ENCODE assay signal across 18 cellular contexts in genomic region chr5:1636981-1637638, GRCh38.
DNase-seq lines count a peak whose midpoint lies in the region; TF ChIP-seq lines count a peak whose summit lies in the region.
"Had no signal": no experiment of that assay in that cellular context is flagged by ENCODE, and none has a peak within 500 bp of the region (broad histone marks: within the 10 kb centered on the region; RNA-seq: fewer than 3 reads in every experiment).

No MANE protein-coding gene starts in this region.

- H3K9me3 Mint-ChIP-seq in endodermal cell = no peaks in the 10 kb centered on the region
- H3K9me3 Mint-ChIP-seq: HFFc6 had no signal

- H3K9ac ChIP-seq in BLaER1 = no peak overlapping the region
- H3K9ac ChIP-seq in endodermal cell (ENCODE audit: extremely low read depth, low read length, poor library complexity, severe bottlenecking) = no peak overlapping the region

- no peak overlapping the region for H3K4me3 Mint-ChIP-seq in endodermal cell
- H3K4me3 Mint-ChIP-seq: HFFc6 had no signal

- no peaks in the 10 kb centered on the region for H4K20me1 ChIP-seq in BLaER1

- no peak overlapping the region for H3K4me3 ChIP-seq in BLaER1
- no peak overlapping the region for H3K4me3 ChIP-seq in endodermal cell (ENCODE audit: low read length)
- H3K4me3 ChIP-seq in spleen = no peak overlapping the region

- whole genome bisulfite sequencing in endodermal cell (ENCODE audit: insufficient coverage in 1 of 2, insufficient read length in 1 of 2), 2 experiments = 94 to 95% methylated on average over 12 to 24 of the region's 24 CpGs
- 84 to 90% (median 88%) methylated on average over 16 to 24 of the region's 24 CpGs for WGBS in spleen, 5 donors

- no peaks in the 10 kb centered on the region for H3K36me3 Mint-ChIP-seq in endodermal cell (ENCODE audit: low read depth)

- H3K27ac Mint-ChIP-seq in endodermal cell = no peak overlapping the region
- H3K27ac Mint-ChIP-seq: CD14-positive monocyte, HFFc6 had no signal

- H3K27me3 Mint-ChIP-seq in endodermal cell (ENCODE audit: insufficient read depth) = peaks cover 8% of the 10 kb centered on the region

- H3K4me1 Mint-ChIP-seq in endodermal cell = peaks cover 16% of the 10 kb centered on the region

- peak overlapping the region; percentile 94 for H3K4me2 ChIP-seq in BLaER1

- no peaks in the 10 kb centered on the region for H3K9me3 ChIP-seq in BLaER1
- H3K9me3 ChIP-seq in endodermal cell (ENCODE audit: control insufficient read depth, low read length) = no peaks in the 10 kb centered on the region
- no peaks in the 10 kb centered on the region for H3K9me3 ChIP-seq in spleen

- no peak for TF ChIP-seq CTCF in GM10266 (IDR thresholded peaks at IDR 0.05; ENCODE audit: control insufficient read depth, insufficient read depth, low read depth, missing control alignments)
- no peak for TF ChIP-seq CTCF in endodermal cell (conservative IDR thresholded peaks at IDR 0.05)
- no peak for TF ChIP-seq CTCF in spleen (IDR thresholded peaks at IDR 0.05 in 8 of 11, conservative IDR thresholded peaks at IDR 0.05 in 3 of 11)

- H3K27me3 ChIP-seq in BLaER1 (peaks cover 41% of the 10 kb centered on the region), endodermal cell (ENCODE audit: control insufficient read depth, insufficient read depth, low read length, poor library complexity, severe bottlenecking) (no peaks in the 10 kb centered on the region), spleen (replicated peaks in 1 of 7) (peaks cover 0 to 17% (median 2%) of the 10 kb centered on the region in 7 donors)

- peaks cover 75% of the 10 kb centered on the region for H3K4me1 ChIP-seq in BLaER1
- peaks cover 4% of the 10 kb centered on the region for H3K4me1 ChIP-seq in endodermal cell (ENCODE audit: control insufficient read depth, insufficient read depth, low read length)
- H3K4me1 ChIP-seq in spleen = peaks cover 0 to 31% (median 12%) of the 10 kb centered on the region in 6 donors

- no peak for TF ChIP-seq POLR2A in spleen (IDR thresholded peaks at IDR 0.05)

- H3K36me3 ChIP-seq in BLaER1 = no peaks in the 10 kb centered on the region
- no peaks in the 10 kb centered on the region for H3K36me3 ChIP-seq in endodermal cell (ENCODE audit: control insufficient read depth, insufficient read depth, low read length)
- no peaks in the 10 kb centered on the region for H3K36me3 ChIP-seq in spleen

- intact Hi-C loops in spleen (cut with DNase I; ENCODE audit: low total_unique reads) = no loop called here

- peak overlapping the region; percentile 49; the same call in 1 of the 2 replicates for H3K27ac ChIP-seq in BLaER1
- H3K27ac ChIP-seq in endodermal cell (ENCODE audit: low read depth, low read length) = no peak overlapping the region
- no peak overlapping the region for H3K27ac ChIP-seq in spleen

- peak; percentile 4 for DNase-seq in GM10266 (ENCODE audit: extremely low spot score)
- DNase-seq in endodermal cell = peak; percentile 30
- DNase-seq in spleen = peak; percentile 69
- no peak for DNase-seq in NCI-H1105 (lab: John Stamatoyannopoulos, UW)
- DNase-seq in cerebellar cortex (ENCODE audit: low spot score) = no peak
- DNase-seq in T1000 (lab: John Stamatoyannopoulos, UW) = no peak
- DNase-seq: DMS79, HFFc6, KG1, MV-4-11, NCI-H1417, NCI-H187 treated with DMSO at 0.1 percent for 48 hours, NCI-H2227 treated with DMSO at 0.1 percent for 48 hours, NCI-H510A treated with DMSO at 0.1 percent for 48 hours, NCI-H774, SHP77 treated with DMSO at 0.1 percent for 48 hours had no signal

Comparison
In these comparisons a context has a peak if more than half of its experiments do, and no peak if none do; other contexts are left out.
1. DNase-seq: peak in GM10266 (single experiment), endodermal cell (single experiment) and spleen (single experiment); none in NCI-H1105 (single experiment), cerebellar cortex (single experiment) and T1000 (single experiment).